Comparison of ENCODE assay signal across 35 cellular contexts in the genomic region with DNA sequence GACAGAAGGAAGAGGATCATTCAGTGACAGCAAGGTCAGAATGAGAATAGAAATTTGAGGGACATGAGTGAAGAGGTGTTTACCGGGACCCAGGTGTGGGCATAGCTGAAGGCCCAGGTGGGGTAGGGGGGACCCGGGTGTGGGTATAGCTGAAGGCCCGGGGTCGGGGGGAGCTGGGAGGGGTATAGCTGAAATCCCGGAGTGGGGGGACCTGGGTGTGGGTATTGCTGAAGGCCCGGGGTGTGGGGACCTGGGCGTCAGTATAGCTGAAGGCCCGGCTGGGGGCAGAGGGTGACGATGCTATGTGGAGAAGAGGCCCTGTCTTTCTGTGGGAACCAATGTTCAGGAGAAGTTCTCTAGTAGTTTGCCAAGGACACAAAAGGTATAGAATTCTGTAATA.
DNase-seq lines count a peak whose midpoint lies in the region; ATAC-seq and TF ChIP-seq lines count a peak whose summit lies in the region.
"Had no signal": no experiment of that assay in that cellular context is flagged by ENCODE, and none has a peak within 500 bp of the region (broad histone marks: within the 10 kb centered on the region; RNA-seq: fewer than 3 reads in every experiment).

No MANE protein-coding gene starts in this region.

- intact Hi-C loops in dendritic cell treated with granulocyte-macrophage colony-stimulating factor and Interleukin-4, amounts not matched to agents 40 ng/mL and 50 ng/mL, for 4 days (cut with micrococcal nuclease), result no loop called here
- intact Hi-C loops in spleen (cut with DNase I; ENCODE audit: low total_unique reads), result no loop called here

- WGBS in spleen, 5 donors, result 91 to 96% (median 93%) methylated on average over 9 of the region's 9 CpGs

- no peak for TF ChIP-seq POLR2A in spleen (IDR thresholded peaks at IDR 0.05)

- H3K9me3 ChIP-seq in spleen, result peaks cover 0 to 26% (median 6%) of the 10 kb centered on the region in 8 donors
- H3K9me3 ChIP-seq: BE2C had no signal

- TF ChIP-seq CTCF in spleen (IDR thresholded peaks at IDR 0.05 in 8 of 11, conservative IDR thresholded peaks at IDR 0.05 in 3 of 11), result no peak
- TF ChIP-seq CTCF in osteocyte (IDR thresholded peaks at IDR 0.05), result no peak

- peaks cover 6% of the 10 kb centered on the region for H3K4me1 Mint-ChIP-seq in stimulated activated naive CD8-positive, alpha-beta T cell treated with anti-CD3 and anti-CD28 coated beads, Interleukin-15, amount 100 ng/mL, for 72 hours
- H3K4me1 Mint-ChIP-seq in dendritic cell treated with granulocyte-macrophage colony-stimulating factor and Interleukin-4, amounts not matched to agents 40 ng/mL and 50 ng/mL, for 4 days (ENCODE audit: low read depth), result peaks cover 17% of the 10 kb centered on the region
- peaks cover 11% of the 10 kb centered on the region for H3K4me1 Mint-ChIP-seq in stimulated activated memory B cell treated with anti-CD40 and anti-IgM and Interleukin-4, amounts not matched to agents 10 μg/mL and 1 μg/mL and 100 μg/mL, for 72 hours
- H3K4me1 Mint-ChIP-seq in osteocyte (ENCODE audit: unreplicated experiment), result no peaks in the 10 kb centered on the region

- H3K4me1 ChIP-seq in spleen, result no peaks in the 10 kb centered on the region
- H3K4me1 ChIP-seq: A549, BE2C, Caco-2 had no signal

- no peak overlapping the region for H3K27ac Mint-ChIP-seq in stimulated activated naive CD8-positive, alpha-beta T cell treated with anti-CD3 and anti-CD28 coated beads, Interleukin-15, amount 100 ng/mL, for 72 hours
- peak overlapping the region; percentile 28 for H3K27ac Mint-ChIP-seq in dendritic cell treated with granulocyte-macrophage colony-stimulating factor and Interleukin-4, amounts not matched to agents 40 ng/mL and 50 ng/mL, for 4 days
- H3K27ac Mint-ChIP-seq in stimulated activated memory B cell treated with anti-CD40 and anti-IgM and Interleukin-4, amounts not matched to agents 10 μg/mL and 1 μg/mL and 100 μg/mL, for 72 hours, result no peak overlapping the region
- no peak overlapping the region for H3K27ac Mint-ChIP-seq in osteocyte (ENCODE audit: unreplicated experiment)
- H3K27ac Mint-ChIP-seq: B cell; CD4-positive, alpha-beta memory T cell; CD4-positive, alpha-beta T cell; CD4-positive, CD25-positive, alpha-beta regulatory T cell; CD8-positive, alpha-beta memory T cell; CD8-positive, alpha-beta T cell had no signal

- H3K4me3 ChIP-seq in spleen, result no peak overlapping the region
- H3K4me3 ChIP-seq: A549; BLaER1; BLaER1 treated with 17β-estradiol and CSF1 and Interleukin-3, amounts not matched to agents 10 nM and 100 nM had no signal

- no peaks in the 10 kb centered on the region for H3K36me3 ChIP-seq in spleen
- H3K36me3 ChIP-seq: BE2C; BLaER1; BLaER1 treated with 17β-estradiol and CSF1 and Interleukin-3, amounts not matched to agents 10 nM and 100 nM had no signal

- H3K36me3 Mint-ChIP-seq in dendritic cell treated with granulocyte-macrophage colony-stimulating factor and Interleukin-4, amounts not matched to agents 40 ng/mL and 50 ng/mL, for 4 days (ENCODE audit: low read depth), result peaks cover 6% of the 10 kb centered on the region
- no peaks in the 10 kb centered on the region for H3K36me3 Mint-ChIP-seq in stimulated activated memory B cell treated with anti-CD40 and anti-IgM and Interleukin-4, amounts not matched to agents 10 μg/mL and 1 μg/mL and 100 μg/mL, for 72 hours
- H3K36me3 Mint-ChIP-seq in osteocyte (ENCODE audit: unreplicated experiment), result no peaks in the 10 kb centered on the region
- H3K36me3 Mint-ChIP-seq: CD14-positive monocyte; CD4-positive, alpha-beta memory T cell; CD8-positive, alpha-beta T cell had no signal

- no peak for DNase-seq in stimulated activated naive CD8-positive, alpha-beta T cell treated with anti-CD3 and anti-CD28 coated beads, Interleukin-15, amount 100 ng/mL, for 72 hours
- DNase-seq in stimulated activated naive CD8-positive, alpha-beta T cell treated with anti-CD3 and anti-CD28 coated beads, Interleukin-15, Interleukin-2, amounts not matched to agents 100 U/mL and 50 U/mL, for 24 hours, result no peak
- DNase-seq in spleen (peak; percentile 53), RKO (ENCODE audit: low spot score) (no peak), occipital lobe (lab: John Stamatoyannopoulos, UW) (no peak), osteocyte (ENCODE audit: extremely low spot score, unreplicated experiment) (no peak)
- DNase-seq: 8988T; ACHN; AML-193; BE2C; C1 segment of cervical spinal cord; Caco-2; Calu3; CD4-positive, alpha-beta memory T cell; CD4-positive, alpha-beta T cell; CD4-positive, CD25-positive, alpha-beta regulatory T cell; CD8-positive, alpha-beta memory T cell; CD8-positive, alpha-beta T cell; COR-L47; DMS 273 treated with DMSO at 0.1 percent for 48 hours; DMS153; DMS53; DMS79; DMS79 treated with DMSO at 0.1 percent for 48 hours; DND-41; EL had no signal

- no peak overlapping the region for H3K27ac ChIP-seq in spleen
- H3K27ac ChIP-seq: 22Rv1, A549, BLaER1, C4-2B had no signal

- ATAC-seq in stimulated activated naive CD8-positive, alpha-beta T cell treated with anti-CD3 and anti-CD28 coated beads, Interleukin-15, amount 100 ng/mL, for 72 hours, result peak; percentile 75
- ATAC-seq in stimulated activated naive CD8-positive, alpha-beta T cell treated with anti-CD3 and anti-CD28 coated beads, Interleukin-15, Interleukin-2, amounts not matched to agents 100 U/mL and 50 U/mL, for 24 hours, result no peak
- ATAC-seq in stimulated activated memory B cell treated with anti-CD40 and anti-IgM and Interleukin-4, amounts not matched to agents 10 μg/mL and 1 μg/mL and 100 μg/mL, for 72 hours, result peak; percentile 60
- ATAC-seq: A549; CD8-positive, alpha-beta T cell had no signal

- H3K4me3 Mint-ChIP-seq in stimulated activated naive CD8-positive, alpha-beta T cell treated with anti-CD3 and anti-CD28 coated beads, Interleukin-15, amount 100 ng/mL, for 72 hours, result no peak overlapping the region
- H3K4me3 Mint-ChIP-seq in dendritic cell treated with granulocyte-macrophage colony-stimulating factor and Interleukin-4, amounts not matched to agents 40 ng/mL and 50 ng/mL, for 4 days, result no peak overlapping the region
- no peak overlapping the region for H3K4me3 Mint-ChIP-seq in stimulated activated memory B cell treated with anti-CD40 and anti-IgM and Interleukin-4, amounts not matched to agents 10 μg/mL and 1 μg/mL and 100 μg/mL, for 72 hours
- no peak overlapping the region for H3K4me3 Mint-ChIP-seq in osteocyte (ENCODE audit: unreplicated experiment)
- H3K4me3 Mint-ChIP-seq: B cell; CD14-positive monocyte; CD4-positive, alpha-beta memory T cell; CD4-positive, alpha-beta T cell; CD4-positive, CD25-positive, alpha-beta regulatory T cell; CD8-positive, alpha-beta memory T cell; CD8-positive, alpha-beta T cell had no signal

- peaks cover 0 to 3% (median 0%) of the 10 kb centered on the region in 7 donors for H3K27me3 ChIP-seq in spleen (replicated peaks in 1 of 7)
- H3K27me3 ChIP-seq: BE2C; BLaER1; BLaER1 treated with 17β-estradiol and CSF1 and Interleukin-3, amounts not matched to agents 10 nM and 100 nM had no signal

- H3K27me3 Mint-ChIP-seq in stimulated activated naive CD8-positive, alpha-beta T cell treated with anti-CD3 and anti-CD28 coated beads, Interleukin-15, amount 100 ng/mL, for 72 hours, result peaks cover 33% of the 10 kb centered on the region
- peaks cover 10% of the 10 kb centered on the region for H3K27me3 Mint-ChIP-seq in dendritic cell treated with granulocyte-macrophage colony-stimulating factor and Interleukin-4, amounts not matched to agents 40 ng/mL and 50 ng/mL, for 4 days
- peaks cover 30% of the 10 kb centered on the region for H3K27me3 Mint-ChIP-seq in stimulated activated memory B cell treated with anti-CD40 and anti-IgM and Interleukin-4, amounts not matched to agents 10 μg/mL and 1 μg/mL and 100 μg/mL, for 72 hours
- H3K27me3 Mint-ChIP-seq in osteocyte (ENCODE audit: unreplicated experiment), result no peaks in the 10 kb centered on the region

- H3K9me3 Mint-ChIP-seq in stimulated activated naive CD8-positive, alpha-beta T cell treated with anti-CD3 and anti-CD28 coated beads, Interleukin-15, amount 100 ng/mL, for 72 hours, result peaks cover 2 to 11% of the 10 kb centered on the region in 2 donors
- peaks cover 43% of the 10 kb centered on the region for H3K9me3 Mint-ChIP-seq in dendritic cell treated with granulocyte-macrophage colony-stimulating factor and Interleukin-4, amounts not matched to agents 40 ng/mL and 50 ng/mL, for 4 days
- H3K9me3 Mint-ChIP-seq in stimulated activated memory B cell treated with anti-CD40 and anti-IgM and Interleukin-4, amounts not matched to agents 10 μg/mL and 1 μg/mL and 100 μg/mL, for 72 hours, result peaks cover 14% of the 10 kb centered on the region
- H3K9me3 Mint-ChIP-seq in osteocyte (ENCODE audit: unreplicated experiment), result peaks cover 1% of the 10 kb centered on the region
